8 cellular contexts compared by ENCODE assay signal in genomic region chr1:148844220-148844619, GRCh38. TPM values are rescaled to one million over a fixed set of nuclear protein-coding genes. Genes with fewer than 3 reads are reported as not detected.
DNase-seq lines count a peak whose midpoint lies in the region; ATAC-seq and TF ChIP-seq lines count a peak whose summit lies in the region.
"Not testable (repeated sequence)": the region's sequence is repeated elsewhere in the genome, so short reads cannot be mapped to it uniquely, and the experiment has no call there.

Gene PDE4DIP, plus strand, starts transcription at chr1:148844428. Its CDS starts 347 bp downstream, at chr1:148844775.

- H3K9ac ChIP-seq in DND-41 (ENCODE audit: low read depth, low read length): not testable (repeated sequence)

- not testable (repeated sequence) for H3K36me3 ChIP-seq in DND-41 (ENCODE audit: insufficient read depth, low read length)

- not testable (repeated sequence) for H3K79me2 ChIP-seq in DND-41 (ENCODE audit: insufficient read depth, low read length)

- H4K20me1 ChIP-seq in DND-41 (ENCODE audit: insufficient read depth, low read length): not testable (repeated sequence)

- not testable (repeated sequence) for H3K36me3 Mint-ChIP-seq in activated naive CD8-positive, alpha-beta T cell treated with anti-CD3 and anti-CD28 coated beads, Interleukin-2, amount 10 ng/mL, durations not matched to agents 7 days and 5 days

- not testable (repeated sequence) for H2AFZ ChIP-seq in DND-41 (ENCODE audit: low read depth, low read length)

- not testable (repeated sequence) for H3K4me1 Mint-ChIP-seq in activated naive CD8-positive, alpha-beta T cell treated with anti-CD3 and anti-CD28 coated beads, Interleukin-2, amount 10 ng/mL, durations not matched to agents 7 days and 5 days

- H3K4me2 ChIP-seq in DND-41 (ENCODE audit: insufficient read depth, low read length): not testable (repeated sequence)

- H3K9me3 Mint-ChIP-seq in activated naive CD8-positive, alpha-beta T cell treated with anti-CD3 and anti-CD28 coated beads, Interleukin-2, amount 10 ng/mL, durations not matched to agents 7 days and 5 days: not testable (repeated sequence)

- H3K27ac ChIP-seq in DND-41 (ENCODE audit: low read length): not testable (repeated sequence)

- peak; percentile 100 for ATAC-seq in DND-41 (ENCODE audit: insufficient read depth, low read depth)
- peak; percentile 94 for ATAC-seq in activated naive CD8-positive, alpha-beta T cell treated with anti-CD3 and anti-CD28 coated beads, Interleukin-2, amount 10 ng/mL, durations not matched to agents 7 days and 5 days (ENCODE audit: low read depth)

- not testable (repeated sequence) for H3K4me1 ChIP-seq in DND-41 (ENCODE audit: insufficient read depth, low read length); mononuclear cell (ENCODE audit: insufficient read depth, low read length)

- not testable (repeated sequence) for TF ChIP-seq CTCF in DND-41 (IDR thresholded peaks at IDR 0.05; ENCODE audit: borderline replicate concordance, extremely low read depth, low read length, poor library complexity, severe bottlenecking); fibroblast of villous mesenchyme (IDR thresholded peaks at IDR 0.05; ENCODE audit: insufficient read depth, low read depth, low read length); subcutaneous adipose tissue (IDR thresholded peaks at IDR 0.05; ENCODE audit: low read depth)

- H3K4me3 Mint-ChIP-seq in activated naive CD8-positive, alpha-beta T cell treated with anti-CD3 and anti-CD28 coated beads, Interleukin-2, amount 10 ng/mL, durations not matched to agents 7 days and 5 days: peak within 1 kb of the TSS; percentile 73

- DNase-seq in DND-41: peak; percentile 45
- DNase-seq in RPMI7951 (ENCODE audit: low read depth); fibroblast of villous mesenchyme (ENCODE audit: low read depth): not testable (repeated sequence)
- peak; percentile 1 to 18 for DNase-seq in activated CD8-positive, alpha-beta memory T cell treated with anti-CD3 and anti-CD28 coated beads for 1 hour (ENCODE audit: extremely low read depth in 1 of 2, low read depth in 1 of 2)
- DNase-seq in activated naive CD8-positive, alpha-beta T cell treated with anti-CD3 and anti-CD28 coated beads, Interleukin-2, amount 10 ng/mL, durations not matched to agents 7 days and 5 days: peak; percentile 32
- peak in 2 of 3 donors; percentile 2 to 3 for DNase-seq in stimulated activated CD4-positive, alpha-beta T cell treated with anti-CD3 and anti-CD28 coated beads, Interleukin-12 subunit alpha, Interleukin-12 subunit beta, amount 100 ng/mL, for 48 hours (ENCODE audit: low read depth in 2 of 3, low spot score in 1 of 3)

- H3K27ac Mint-ChIP-seq in activated naive CD8-positive, alpha-beta T cell treated with anti-CD3 and anti-CD28 coated beads, Interleukin-2, amount 10 ng/mL, durations not matched to agents 7 days and 5 days: not testable (repeated sequence)

- H3K4me3 ChIP-seq in DND-41 (ENCODE audit: low read depth in 1 of 2, low read length in 2 of 2); mononuclear cell (ENCODE audit: low read length): not testable (repeated sequence)
- H3K4me3 ChIP-seq in fibroblast of villous mesenchyme (ENCODE audit: low read depth, low read length): peak within 1 kb of the TSS; percentile 35

- H3K27me3 Mint-ChIP-seq in activated naive CD8-positive, alpha-beta T cell treated with anti-CD3 and anti-CD28 coated beads, Interleukin-2, amount 10 ng/mL, durations not matched to agents 7 days and 5 days: not testable (repeated sequence)

- not testable (repeated sequence) for H3K9me3 ChIP-seq in DND-41 (ENCODE audit: insufficient read depth, low read length, severe bottlenecking); mononuclear cell (ENCODE audit: low read depth, low read length)

- not testable (repeated sequence) for H3K27me3 ChIP-seq in DND-41 (ENCODE audit: insufficient read depth, low read length, poor library complexity); mononuclear cell (ENCODE audit: insufficient read depth, low read length)

- POLR2A ChIA-PET in activated naive CD8-positive, alpha-beta T cell treated with anti-CD3 and anti-CD28 coated beads, Interleukin-2, amount 10 ng/mL, durations not matched to agents 7 days and 5 days (lab: Charles Lee): not testable (repeated sequence)

RNA-seq across cellular contexts. Expression of gene PDE4DIP, which starts in this region (rescaled TPM):
- 18.4 and 18.9 TPM in 2 replicates for total RNA-seq in RPMI7951 (2014; rRNA removed; shearing (Covaris generic))
- total RNA-seq in activated naive CD8-positive, alpha-beta T cell treated with anti-CD3 and anti-CD28 coated beads, Interleukin-2, amount 10 ng/mL, durations not matched to agents 7 days and 5 days: 10 to 100 TPM; 43.3 to 49.8 TPM
- total RNA-seq in fibroblast of villous mesenchyme: 42.8 and 120 TPM in 2 replicates
- total RNA-seq in mononuclear cell: 37.6 TPM
- 100 to 1,000 TPM in 3 of 4 donors, 10 to 100 TPM in 1; 79.2 to 212 (median 151) TPM for total RNA-seq in subcutaneous adipose tissue
